ENCODE assay signal across 23 cellular contexts in genomic region chr10:101857802-101858476, GRCh38.
"Had no signal": no experiment of that assay in that cellular context is flagged by ENCODE, and none has a peak within 500 bp of the region (broad histone marks: within the 10 kb centered on the region; RNA-seq: fewer than 3 reads in every experiment).

No MANE protein-coding gene starts in this region.

- H3K4me3 Mint-ChIP-seq: activated CD4-positive, alpha-beta T cell treated with anti-CD3 and anti-CD28 coated beads, Interleukin-2, amount 10 ng/mL, durations not matched to agents 7 days and 5 days; activated naive CD4-positive, alpha-beta T cell treated with anti-CD3 and anti-CD28 coated beads, Interleukin-2, amount 50 U/mL, for 24 hours; activated T-cell treated with anti-CD3 and anti-CD28 coated beads, Interleukin-2, amount 50 U/mL, for 4 hours; mesothelial cell of epicardium; nephron progenitor cell; stimulated activated naive CD8-positive, alpha-beta T cell treated with anti-CD3 and anti-CD28 coated beads, Interleukin-15, Interleukin-2, amounts not matched to agents 100 ng/mL and 50 ng/mL, for 24 hours; T-cell had no signal

- H3K27me3 Mint-ChIP-seq: activated CD4-positive, alpha-beta T cell treated with anti-CD3 and anti-CD28 coated beads, Interleukin-2, amount 10 ng/mL, durations not matched to agents 7 days and 5 days; activated naive CD4-positive, alpha-beta T cell treated with anti-CD3 and anti-CD28 coated beads, Interleukin-2, amount 50 U/mL, for 24 hours; stimulated activated naive CD8-positive, alpha-beta T cell treated with anti-CD3 and anti-CD28 coated beads, Interleukin-15, Interleukin-2, amounts not matched to agents 100 ng/mL and 50 ng/mL, for 24 hours; T-cell had no signal

- ATAC-seq: gastroesophageal sphincter, T-cell had no signal

- H3K9me3 Mint-ChIP-seq: activated naive CD4-positive, alpha-beta T cell treated with anti-CD3 and anti-CD28 coated beads, Interleukin-2, amount 50 U/mL, for 24 hours had no signal

- H3K4me3 ChIP-seq: ascending aorta, esophagus muscularis mucosa, gastroesophageal sphincter, lung, suprapubic skin, transverse colon had no signal

- H3K27ac ChIP-seq: ascending aorta, esophagus muscularis mucosa, gastroesophageal sphincter, suprapubic skin, transverse colon had no signal

- H3K9me3 ChIP-seq: suprapubic skin, transverse colon had no signal

- H3K27ac Mint-ChIP-seq: activated naive CD4-positive, alpha-beta T cell treated with anti-CD3 and anti-CD28 coated beads, Interleukin-2, amount 50 U/mL, for 24 hours; mesothelial cell of epicardium; nephron progenitor cell; stimulated activated naive CD8-positive, alpha-beta T cell treated with anti-CD3 and anti-CD28 coated beads, Interleukin-15, Interleukin-2, amounts not matched to agents 100 ng/mL and 50 ng/mL, for 24 hours had no signal

- H3K27me3 ChIP-seq: ascending aorta, esophagus muscularis mucosa, gastroesophageal sphincter, suprapubic skin, transverse colon had no signal

- H3K36me3 ChIP-seq: transverse colon had no signal

- DNase-seq: activated CD4-positive, alpha-beta T cell treated with anti-CD3 and anti-CD28 coated beads, Interleukin-2, amount 10 ng/mL, durations not matched to agents 7 days and 5 days; activated CD4-positive, CD25-positive, alpha-beta regulatory T cell; activated CD8-positive, alpha-beta memory T cell treated with anti-CD3 and anti-CD28 coated beads, Interleukin-2, amount 50 U/mL, for 4 hours; activated gamma-delta T cell; activated T-cell treated with anti-CD3 and anti-CD28 coated beads, Interleukin-2, amount 50 U/mL, for 4 hours; cerebellar nuclear complex; cortex of kidney; effector CD4-positive, alpha-beta T cell; nephron progenitor cell; occipital lobe; stimulated activated CD4-positive, alpha-beta T cell treated with anti-CD3 and anti-CD28 coated beads, Interleukin-12 subunit alpha, Interleukin-12 subunit beta, amount 100 ng/mL, for 4 hours; stimulated activated CD4-positive, alpha-beta T cell treated with anti-CD3 and anti-CD28 coated beads, Interleukin-1b, Interleukin-23, amount 100 ng/mL, for 48 hours; stimulated activated CD8-positive, alpha-beta memory T cell treated with anti-CD3 and anti-CD28 coated beads, Interleukin-4, amount 100 ng/mL, for 48 hours; T-cell; transverse colon had no signal

- H3K4me1 ChIP-seq: ascending aorta, gastroesophageal sphincter, suprapubic skin, transverse colon had no signal

- H3K4me1 Mint-ChIP-seq: activated naive CD4-positive, alpha-beta T cell treated with anti-CD3 and anti-CD28 coated beads, Interleukin-2, amount 50 U/mL, for 24 hours; mesothelial cell of epicardium; nephron progenitor cell had no signal
